In the genomic region with DNA sequence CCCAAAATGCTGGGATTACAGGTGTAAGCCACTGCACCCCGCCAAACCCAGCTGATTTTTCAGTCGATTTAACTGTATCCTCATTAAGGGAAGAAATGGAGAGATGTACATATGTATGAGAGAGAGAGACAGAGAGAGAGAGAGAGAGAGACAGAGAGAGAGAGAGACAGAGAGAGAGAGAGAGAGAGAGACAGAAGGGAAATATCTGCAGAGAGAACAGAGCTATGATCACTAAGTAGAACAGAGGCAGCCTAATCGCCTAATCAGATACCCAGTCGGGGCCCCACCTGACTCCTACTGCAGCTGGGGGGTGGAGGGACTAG, we compare ENCODE assay signal across 11 cellular contexts.
DNase-seq lines count a peak whose midpoint lies in the region; ATAC-seq and TF ChIP-seq lines count a peak whose summit lies in the region.
"Had no signal": no experiment of that assay in that cellular context is flagged by ENCODE, and none has a peak within 500 bp of the region (broad histone marks: within the 10 kb centered on the region; RNA-seq: fewer than 3 reads in every experiment).

No MANE protein-coding gene starts in this region.

- peaks cover 18% of the 10 kb centered on the region for H3K4me1 Mint-ChIP-seq in activated naive CD4-positive, alpha-beta T cell treated with anti-CD3 and anti-CD28 coated beads, Interleukin-2, amount 50 U/mL, for 24 hours
- H3K4me1 Mint-ChIP-seq in activated naive CD4-positive, alpha-beta T cell treated with anti-CD3 and anti-CD28 coated beads, Interleukin-2, amount 10 ng/mL, durations not matched to agents 7 days and 5 days: peaks cover 7% of the 10 kb centered on the region
- H3K4me1 Mint-ChIP-seq in activated B cell treated with CpG ODN at 0.5 μM for 24 hours: peaks cover 14% of the 10 kb centered on the region
- peaks cover 24% of the 10 kb centered on the region for H3K4me1 Mint-ChIP-seq in stimulated activated memory B cell treated with anti-CD40 and anti-IgM and Interleukin-4, amounts not matched to agents 10 μg/mL and 1 μg/mL and 100 μg/mL, for 72 hours
- H3K4me1 Mint-ChIP-seq in activated T-helper 2 cell treated with anti-CD3 and anti-CD28 coated beads, Interferon-gamma antibody, Interleukin-2, Interleukin-4, amounts not matched to agents 10 μg/mL and 5 μg/mL and 100 μg/mL, durations not matched to agents 14 hours and 24 hours and 36 hours (ENCODE audit: low read depth): peaks cover 9% of the 10 kb centered on the region

- H3K4me3 ChIP-seq in iPS-20b (ENCODE audit: low read length): peak overlapping the region; percentile 78
- H3K4me3 ChIP-seq: PC-9 had no signal

- peaks cover 41% of the 10 kb centered on the region for H3K27me3 ChIP-seq in iPS-20b (ENCODE audit: insufficient read depth, low read length)
- H3K27me3 ChIP-seq: pancreas had no signal

- no peak overlapping the region for H3K27ac Mint-ChIP-seq in activated naive CD4-positive, alpha-beta T cell treated with anti-CD3 and anti-CD28 coated beads, Interleukin-2, amount 50 U/mL, for 24 hours
- H3K27ac Mint-ChIP-seq in activated naive CD4-positive, alpha-beta T cell treated with anti-CD3 and anti-CD28 coated beads, Interleukin-2, amount 10 ng/mL, durations not matched to agents 7 days and 5 days: no peak overlapping the region
- H3K27ac Mint-ChIP-seq in activated B cell treated with CpG ODN at 0.5 μM for 24 hours: no peak overlapping the region
- H3K27ac Mint-ChIP-seq in stimulated activated memory B cell treated with anti-CD40 and anti-IgM and Interleukin-4, amounts not matched to agents 10 μg/mL and 1 μg/mL and 100 μg/mL, for 72 hours: peak overlapping the region; percentile 80
- H3K27ac Mint-ChIP-seq in activated T-helper 2 cell treated with anti-CD3 and anti-CD28 coated beads, Interferon-gamma antibody, Interleukin-2, Interleukin-4, amounts not matched to agents 10 μg/mL and 5 μg/mL and 100 μg/mL, durations not matched to agents 14 hours and 24 hours and 36 hours: no peak overlapping the region

- peak overlapping the region; percentile 78; the same call in 1 of the 2 replicates for H3K9ac ChIP-seq in iPS-20b (ENCODE audit: low read depth, low read length)

- intact Hi-C loops in activated B cell treated with CpG ODN at 0.5 μM for 24 hours (cut with micrococcal nuclease): no loop called here
- intact Hi-C loops in activated T-helper 2 cell treated with anti-CD3 and anti-CD28 coated beads, Interferon-gamma antibody, Interleukin-2, Interleukin-4, amounts not matched to agents 10 μg/mL and 5 μg/mL and 100 μg/mL, durations not matched to agents 14 hours and 24 hours and 36 hours (cut with micrococcal nuclease): no loop called here

- no peaks in the 10 kb centered on the region for H3K36me3 ChIP-seq in iPS-20b (ENCODE audit: insufficient read depth, low read depth, low read length)
- H3K36me3 ChIP-seq: pancreas had no signal

- CTCF ChIA-PET in activated naive CD4-positive, alpha-beta T cell treated with anti-CD3 and anti-CD28 coated beads, Interleukin-2, amount 10 ng/mL, durations not matched to agents 7 days and 5 days (lab: Charles Lee): interaction anchor here (0.8 kb wide), 1 partner anchor 92 kb away, joined by 3 read pairs; no protein-coding TSS in a partner anchor
- CTCF ChIA-PET in activated B cell treated with CpG ODN at 0.5 μM for 24 hours (lab: Charles Lee): no interaction called here

- TF ChIP-seq CTCF in activated B cell treated with CpG ODN at 0.5 μM for 24 hours (IDR thresholded peaks at IDR 0.05): no peak

- no peaks in the 10 kb centered on the region for H3K4me1 ChIP-seq in iPS-20b (ENCODE audit: insufficient read depth, low read length)
- H3K4me1 ChIP-seq: pancreas had no signal

- peak overlapping the region; percentile 53 for H3K4me3 Mint-ChIP-seq in activated naive CD4-positive, alpha-beta T cell treated with anti-CD3 and anti-CD28 coated beads, Interleukin-2, amount 50 U/mL, for 24 hours
- H3K4me3 Mint-ChIP-seq in activated naive CD4-positive, alpha-beta T cell treated with anti-CD3 and anti-CD28 coated beads, Interleukin-2, amount 10 ng/mL, durations not matched to agents 7 days and 5 days: no peak overlapping the region
- peak overlapping the region; percentile 74 for H3K4me3 Mint-ChIP-seq in activated B cell treated with CpG ODN at 0.5 μM for 24 hours
- H3K4me3 Mint-ChIP-seq in stimulated activated memory B cell treated with anti-CD40 and anti-IgM and Interleukin-4, amounts not matched to agents 10 μg/mL and 1 μg/mL and 100 μg/mL, for 72 hours: peak overlapping the region; percentile 80
- no peak overlapping the region for H3K4me3 Mint-ChIP-seq in activated T-helper 2 cell treated with anti-CD3 and anti-CD28 coated beads, Interferon-gamma antibody, Interleukin-2, Interleukin-4, amounts not matched to agents 10 μg/mL and 5 μg/mL and 100 μg/mL, durations not matched to agents 14 hours and 24 hours and 36 hours (ENCODE audit: low read depth)

- no peak for ATAC-seq in activated B cell treated with CpG ODN at 0.5 μM for 24 hours (ENCODE audit: low read depth)
- peak; percentile 47 for ATAC-seq in stimulated activated memory B cell treated with anti-CD40 and anti-IgM and Interleukin-4, amounts not matched to agents 10 μg/mL and 1 μg/mL and 100 μg/mL, for 72 hours
- no peak for ATAC-seq in HG03469 (IDR thresholded peaks at IDR 0.05; ENCODE audit: unreplicated experiment)

- no peak for DNase-seq in activated naive CD4-positive, alpha-beta T cell treated with anti-CD3 and anti-CD28 coated beads, Interleukin-2, amount 10 ng/mL, durations not matched to agents 7 days and 5 days
- no peak for DNase-seq in activated B cell treated with CpG ODN at 0.5 μM for 24 hours
- DNase-seq in activated T-helper 2 cell treated with anti-CD3 and anti-CD28 coated beads, Interferon-gamma antibody, Interleukin-2, Interleukin-4, amounts not matched to agents 10 μg/mL and 5 μg/mL and 100 μg/mL, durations not matched to agents 14 hours and 24 hours and 36 hours (ENCODE audit: low spot score): no peak
- DNase-seq in nucleus accumbens (lab: John Stamatoyannopoulos, UW): no peak
- DNase-seq: T1000 had no signal

- H3K9me3 ChIP-seq in iPS-20b (ENCODE audit: insufficient read depth, low read depth, low read length): no peaks in the 10 kb centered on the region
- H3K9me3 ChIP-seq: pancreas had no signal

- peaks cover 45% of the 10 kb centered on the region for H3K27me3 Mint-ChIP-seq in activated naive CD4-positive, alpha-beta T cell treated with anti-CD3 and anti-CD28 coated beads, Interleukin-2, amount 50 U/mL, for 24 hours
- H3K27me3 Mint-ChIP-seq in activated naive CD4-positive, alpha-beta T cell treated with anti-CD3 and anti-CD28 coated beads, Interleukin-2, amount 10 ng/mL, durations not matched to agents 7 days and 5 days: peaks cover 65% of the 10 kb centered on the region
- H3K27me3 Mint-ChIP-seq in activated B cell treated with CpG ODN at 0.5 μM for 24 hours: peaks cover 49% of the 10 kb centered on the region
- H3K27me3 Mint-ChIP-seq in stimulated activated memory B cell treated with anti-CD40 and anti-IgM and Interleukin-4, amounts not matched to agents 10 μg/mL and 1 μg/mL and 100 μg/mL, for 72 hours: peaks cover 59% of the 10 kb centered on the region
- peaks cover 45% of the 10 kb centered on the region for H3K27me3 Mint-ChIP-seq in activated T-helper 2 cell treated with anti-CD3 and anti-CD28 coated beads, Interferon-gamma antibody, Interleukin-2, Interleukin-4, amounts not matched to agents 10 μg/mL and 5 μg/mL and 100 μg/mL, durations not matched to agents 14 hours and 24 hours and 36 hours (ENCODE audit: low read depth)

- peaks cover under 1% of the 10 kb centered on the region for H3K9me3 Mint-ChIP-seq in activated naive CD4-positive, alpha-beta T cell treated with anti-CD3 and anti-CD28 coated beads, Interleukin-2, amount 50 U/mL, for 24 hours
- H3K9me3 Mint-ChIP-seq in activated naive CD4-positive, alpha-beta T cell treated with anti-CD3 and anti-CD28 coated beads, Interleukin-2, amount 10 ng/mL, durations not matched to agents 7 days and 5 days: no peaks in the 10 kb centered on the region
- peaks cover under 1% of the 10 kb centered on the region for H3K9me3 Mint-ChIP-seq in activated B cell treated with CpG ODN at 0.5 μM for 24 hours
- no peaks in the 10 kb centered on the region for H3K9me3 Mint-ChIP-seq in stimulated activated memory B cell treated with anti-CD40 and anti-IgM and Interleukin-4, amounts not matched to agents 10 μg/mL and 1 μg/mL and 100 μg/mL, for 72 hours
- H3K9me3 Mint-ChIP-seq in activated T-helper 2 cell treated with anti-CD3 and anti-CD28 coated beads, Interferon-gamma antibody, Interleukin-2, Interleukin-4, amounts not matched to agents 10 μg/mL and 5 μg/mL and 100 μg/mL, durations not matched to agents 14 hours and 24 hours and 36 hours: no peaks in the 10 kb centered on the region

- no peak overlapping the region for H3K27ac ChIP-seq in iPS-20b (ENCODE audit: low read length)
- H3K27ac ChIP-seq: pancreas, PC-9 had no signal

- POLR2A ChIA-PET in activated B cell treated with CpG ODN at 0.5 μM for 24 hours (lab: Charles Lee): no interaction called here

- peaks cover under 1% of the 10 kb centered on the region for H3K36me3 Mint-ChIP-seq in activated naive CD4-positive, alpha-beta T cell treated with anti-CD3 and anti-CD28 coated beads, Interleukin-2, amount 50 U/mL, for 24 hours
- H3K36me3 Mint-ChIP-seq in activated naive CD4-positive, alpha-beta T cell treated with anti-CD3 and anti-CD28 coated beads, Interleukin-2, amount 10 ng/mL, durations not matched to agents 7 days and 5 days: no peaks in the 10 kb centered on the region
- H3K36me3 Mint-ChIP-seq in activated B cell treated with CpG ODN at 0.5 μM for 24 hours (ENCODE audit: low read depth): no peaks in the 10 kb centered on the region
- no peaks in the 10 kb centered on the region for H3K36me3 Mint-ChIP-seq in stimulated activated memory B cell treated with anti-CD40 and anti-IgM and Interleukin-4, amounts not matched to agents 10 μg/mL and 1 μg/mL and 100 μg/mL, for 72 hours
- no peaks in the 10 kb centered on the region for H3K36me3 Mint-ChIP-seq in activated T-helper 2 cell treated with anti-CD3 and anti-CD28 coated beads, Interferon-gamma antibody, Interleukin-2, Interleukin-4, amounts not matched to agents 10 μg/mL and 5 μg/mL and 100 μg/mL, durations not matched to agents 14 hours and 24 hours and 36 hours (ENCODE audit: low read depth)

Comparison
In these comparisons a context has a peak if more than half of its experiments do, and no peak if none do; other contexts are left out.
1. H3K4me3 Mint-ChIP-seq: peak in activated naive CD4-positive, alpha-beta T cell treated with anti-CD3 and anti-CD28 coated beads, Interleukin-2, amount 50 U/mL, for 24 hours (single experiment), activated B cell treated with CpG ODN at 0.5 μM for 24 hours (single experiment) and stimulated activated memory B cell treated with anti-CD40 and anti-IgM and Interleukin-4, amounts not matched to agents 10 μg/mL and 1 μg/mL and 100 μg/mL, for 72 hours (single experiment); none in activated naive CD4-positive, alpha-beta T cell treated with anti-CD3 and anti-CD28 coated beads, Interleukin-2, amount 10 ng/mL, durations not matched to agents 7 days and 5 days (single experiment) and activated T-helper 2 cell treated with anti-CD3 and anti-CD28 coated beads, Interferon-gamma antibody, Interleukin-2, Interleukin-4, amounts not matched to agents 10 μg/mL and 5 μg/mL and 100 μg/mL, durations not matched to agents 14 hours and 24 hours and 36 hours (single experiment).